Comparison of ENCODE assay signal across 9 cellular contexts in genomic region chr3:115072265-115073008, GRCh38.
DNase-seq lines count a peak whose midpoint lies in the region; ATAC-seq and TF ChIP-seq lines count a peak whose summit lies in the region.
"Had no signal": no experiment of that assay in that cellular context is flagged by ENCODE, and none has a peak within 500 bp of the region (broad histone marks: within the 10 kb centered on the region; RNA-seq: fewer than 3 reads in every experiment).

No MANE protein-coding gene starts in this region.

- DNase-seq in Right ventricle myocardium superior (no peak), Right ventricle myocardium inferior (ENCODE audit: missing footprints) (no peak), body of pancreas (no peak), right cardiac atrium (no peak), vagina (ENCODE audit: extremely low spot score in 2 of 2) (no peak), NCI-H526 (lab: John Stamatoyannopoulos, UW) (no peak)
- DNase-seq: activated B cell treated with CpG ODN at 0.5 μM for 24 hours had no signal

- TF ChIP-seq CTCF in body of pancreas (IDR thresholded peaks at IDR 0.05) = no peak
- no peak for TF ChIP-seq CTCF in vagina (IDR thresholded peaks at IDR 0.05)

- peak overlapping the region in 2 of 4 donors; percentile 8 to 20 for H3K27ac ChIP-seq in body of pancreas
- peak overlapping the region; percentile 79 for H3K27ac ChIP-seq in right cardiac atrium (ENCODE audit: low read length)
- H3K27ac ChIP-seq in vagina = peak overlapping the region; percentile 10

- no peaks in the 10 kb centered on the region for H3K36me3 ChIP-seq in body of pancreas (replicated peaks in 1 of 2; ENCODE audit: insufficient read depth in 1 of 2, low read depth in 2 of 2)
- H3K36me3 ChIP-seq in vagina = no peaks in the 10 kb centered on the region

- H3K27me3 ChIP-seq in body of pancreas (no peaks in the 10 kb centered on the region), right cardiac atrium (ENCODE audit: control insufficient read depth, insufficient read depth) (no peaks in the 10 kb centered on the region), vagina (no peaks in the 10 kb centered on the region)

- H3K4me1 ChIP-seq in body of pancreas (peaks cover 24% of the 10 kb centered on the region), right cardiac atrium (ENCODE audit: control insufficient read depth, insufficient read depth, low read length) (peaks cover 2% of the 10 kb centered on the region), vagina (peaks cover 13% of the 10 kb centered on the region)

- 70 to 71% methylated on average over 6 of the region's 6 CpGs for WGBS in body of pancreas, 2 donors
- 64% methylated on average over 6 of the region's 6 CpGs for WGBS in right cardiac atrium

- H3K9me3 ChIP-seq in body of pancreas = no peaks in the 10 kb centered on the region
- H3K9me3 ChIP-seq in right cardiac atrium (ENCODE audit: control insufficient read depth, low read length) = no peaks in the 10 kb centered on the region
- H3K9me3 ChIP-seq in vagina = no peaks in the 10 kb centered on the region

- TF ChIP-seq POLR2A in body of pancreas (IDR thresholded peaks at IDR 0.05) (no peak), vagina (IDR thresholded peaks at IDR 0.05) (no peak)

- peak; percentile 59 for ATAC-seq in Right ventricle myocardium superior (ENCODE audit: poor library complexity)
- no peak for ATAC-seq in Right ventricle myocardium inferior
- ATAC-seq in body of pancreas = peak; percentile 55
- peak; percentile 69 to 70 for ATAC-seq in right cardiac atrium
- no peak for ATAC-seq in HG03432 (IDR thresholded peaks at IDR 0.05; ENCODE audit: unreplicated experiment)
- ATAC-seq in GM19452 (IDR thresholded peaks at IDR 0.05; ENCODE audit: unreplicated experiment) = no peak

- intact Hi-C loops in Right ventricle myocardium superior (cut with DNase I) (no loop called here), Right ventricle myocardium inferior (cut with DNase I) (no loop called here), body of pancreas (cut with DNase I) (no loop called here), right cardiac atrium (cut with DNase I) (no loop called here), vagina (cut with DNase I) (no loop called here)

- no peak overlapping the region for H3K4me3 ChIP-seq in body of pancreas
- H3K4me3 ChIP-seq in right cardiac atrium (ENCODE audit: low read length) = no peak overlapping the region
- H3K4me3 ChIP-seq in vagina = no peak overlapping the region

Comparison
In these comparisons a context has a peak if more than half of its experiments do, and no peak if none do; other contexts are left out.
1. ATAC-seq: peak in Right ventricle myocardium superior (single experiment), body of pancreas (single experiment) and right cardiac atrium (2 of 2); none in Right ventricle myocardium inferior (single experiment), HG03432 (single experiment) and GM19452 (single experiment).